Comparison of ENCODE assay signal across 7 cellular contexts in genomic region chr14:104977681-104978647, GRCh38. TPM values are rescaled to one million over a fixed set of nuclear protein-coding genes. Genes with fewer than 3 reads are reported as not detected.
A peak's percentile ranks its signal among the peaks of the same experiment; 100 is the strongest.
DNase-seq lines count a peak whose midpoint lies in the region; ATAC-seq and TF ChIP-seq lines count a peak whose summit lies in the region.

AHNAK2 (minus strand) TSS chr14:104978374; CDS start chr14:104978237, 137 bp downstream.

- DNase-seq in GM23338 (ENCODE audit: low spot score), result peak; percentile 92
- peak; percentile 84 for DNase-seq in NCI-H460 (ENCODE audit: extremely low read depth, low read depth)
- DNase-seq in activated CD4-positive, alpha-beta memory T cell treated with anti-CD3 and anti-CD28 coated beads, Interleukin-2, amount 10 ng/mL, durations not matched to agents 7 days and 5 days, result peak; percentile 55
- DNase-seq in epidermal melanocyte (ENCODE audit: insufficient read length, low spot score), result peak; percentile 49
- DNase-seq in mesendoderm, result peak; percentile 87

- no peak for TF ChIP-seq CTCF in GM23338 (conservative IDR thresholded peaks at IDR 0.05; ENCODE audit: low read depth in 2 of 2)

- no peaks in the 10 kb centered on the region for H3K79me2 ChIP-seq in GM23338 (replicated peaks; ENCODE audit: insufficient read depth)
- H3K79me2 ChIP-seq in mesendoderm (ENCODE audit: control insufficient read depth, insufficient read depth, low read length), result no peaks in the 10 kb centered on the region

- peaks cover 36% of the 10 kb centered on the region for H3K27me3 Mint-ChIP-seq in GM23338 (ENCODE audit: insufficient read depth, low read depth, poor library complexity)
- H3K27me3 Mint-ChIP-seq in activated CD4-positive, alpha-beta memory T cell treated with anti-CD3 and anti-CD28 coated beads, Interleukin-2, amount 10 ng/mL, durations not matched to agents 7 days and 5 days, result peaks cover 30% of the 10 kb centered on the region
- peaks cover 52% of the 10 kb centered on the region for H3K27me3 Mint-ChIP-seq in stimulated activated memory B cell treated with anti-CD40 and anti-IgM and Interleukin-4, amounts not matched to agents 10 μg/mL and 1 μg/mL and 100 μg/mL, for 72 hours

- peaks cover 9% of the 10 kb centered on the region; the same call in 2 of the 3 replicates for H3K4me1 Mint-ChIP-seq in GM23338
- H3K4me1 Mint-ChIP-seq in activated CD4-positive, alpha-beta memory T cell treated with anti-CD3 and anti-CD28 coated beads, Interleukin-2, amount 10 ng/mL, durations not matched to agents 7 days and 5 days, result peaks cover 14% of the 10 kb centered on the region
- H3K4me1 Mint-ChIP-seq in stimulated activated memory B cell treated with anti-CD40 and anti-IgM and Interleukin-4, amounts not matched to agents 10 μg/mL and 1 μg/mL and 100 μg/mL, for 72 hours, result peaks cover 24% of the 10 kb centered on the region

- H3K27me3 ChIP-seq in GM23338 (ENCODE audit: insufficient read depth), result peaks cover 34% of the 10 kb centered on the region
- H3K27me3 ChIP-seq in mesendoderm (ENCODE audit: insufficient read depth, low read length, poor library complexity), result no peaks in the 10 kb centered on the region

- CTCF ChIA-PET in activated CD4-positive, alpha-beta memory T cell treated with anti-CD3 and anti-CD28 coated beads, Interleukin-2, amount 10 ng/mL, durations not matched to agents 7 days and 5 days (lab: Charles Lee), result interaction anchor here (2.4 to 5.0 kb wide), 2 partner anchors 48 to 67 kb away, joined by 8 to 73 read pairs; no protein-coding TSS in a partner anchor

- H3K56ac ChIP-seq in mesendoderm (ENCODE audit: low read length), result peak within 1 kb of the TSS; percentile 73

- H2AK5ac ChIP-seq in mesendoderm (ENCODE audit: low read length), result no peak within 1 kb of the TSS

- no peak within 1 kb of the TSS for H4K5ac ChIP-seq in mesendoderm (ENCODE audit: low read length)

- H2BK5ac ChIP-seq in mesendoderm (ENCODE audit: low read length), result no peak within 1 kb of the TSS

- no peaks in the 10 kb centered on the region for H3F3A ChIP-seq in GM23338 (replicated peaks; ENCODE audit: low read depth)

- ATAC-seq in GM23338 (peak; percentile 83), GM18870 (IDR thresholded peaks at IDR 0.05; ENCODE audit: unreplicated experiment) (no peak)
- ATAC-seq in stimulated activated memory B cell treated with anti-CD40 and anti-IgM and Interleukin-4, amounts not matched to agents 10 μg/mL and 1 μg/mL and 100 μg/mL, for 72 hours, result peak; percentile 53

- no CpG with 5 or more reads among the region's 111 CpGs for WGBS in mesendoderm (ENCODE audit: extremely low coverage, insufficient coverage, low lambda C conversion rate)

- peaks cover 4% of the 10 kb centered on the region; the same call in 1 of the 2 replicates for H3K4me1 ChIP-seq in GM23338 (ENCODE audit: insufficient read depth)
- H3K4me1 ChIP-seq in mesendoderm (ENCODE audit: control insufficient read depth, low read depth, low read length), result no peaks in the 10 kb centered on the region

- no peak within 1 kb of the TSS for H3K4ac ChIP-seq in mesendoderm (ENCODE audit: low read depth, low read length)

- H4K20me1 ChIP-seq in GM23338 (replicated peaks; ENCODE audit: insufficient read depth), result no peaks in the 10 kb centered on the region

- no peak within 1 kb of the TSS for H2BK15ac ChIP-seq in mesendoderm (replicated peaks; ENCODE audit: low read depth)

- H3K36me3 Mint-ChIP-seq in GM23338 (ENCODE audit: low read depth), result no peaks in the 10 kb centered on the region
- H3K36me3 Mint-ChIP-seq in activated CD4-positive, alpha-beta memory T cell treated with anti-CD3 and anti-CD28 coated beads, Interleukin-2, amount 10 ng/mL, durations not matched to agents 7 days and 5 days (ENCODE audit: low read depth), result no peaks in the 10 kb centered on the region
- peaks cover 5% of the 10 kb centered on the region for H3K36me3 Mint-ChIP-seq in stimulated activated memory B cell treated with anti-CD40 and anti-IgM and Interleukin-4, amounts not matched to agents 10 μg/mL and 1 μg/mL and 100 μg/mL, for 72 hours

- H3K36me3 ChIP-seq in GM23338 (ENCODE audit: insufficient read depth), result no peaks in the 10 kb centered on the region
- no peaks in the 10 kb centered on the region for H3K36me3 ChIP-seq in mesendoderm (ENCODE audit: control insufficient read depth, insufficient read depth, low read length)

- H3K9me3 Mint-ChIP-seq in GM23338, result no peaks in the 10 kb centered on the region
- no peaks in the 10 kb centered on the region for H3K9me3 Mint-ChIP-seq in activated CD4-positive, alpha-beta memory T cell treated with anti-CD3 and anti-CD28 coated beads, Interleukin-2, amount 10 ng/mL, durations not matched to agents 7 days and 5 days
- no peaks in the 10 kb centered on the region for H3K9me3 Mint-ChIP-seq in stimulated activated memory B cell treated with anti-CD40 and anti-IgM and Interleukin-4, amounts not matched to agents 10 μg/mL and 1 μg/mL and 100 μg/mL, for 72 hours

- no peak within 1 kb of the TSS for H3K18ac ChIP-seq in mesendoderm (ENCODE audit: low read length)

- H3K4me3 Mint-ChIP-seq in GM23338, result peak within 1 kb of the TSS; percentile 86
- H3K4me3 Mint-ChIP-seq in activated CD4-positive, alpha-beta memory T cell treated with anti-CD3 and anti-CD28 coated beads, Interleukin-2, amount 10 ng/mL, durations not matched to agents 7 days and 5 days, result peak within 1 kb of the TSS; percentile 62
- H3K4me3 Mint-ChIP-seq in stimulated activated memory B cell treated with anti-CD40 and anti-IgM and Interleukin-4, amounts not matched to agents 10 μg/mL and 1 μg/mL and 100 μg/mL, for 72 hours, result peak within 1 kb of the TSS; percentile 68

- no peaks in the 10 kb centered on the region for H3K79me1 ChIP-seq in mesendoderm (ENCODE audit: low read length)

- H2BK120ac ChIP-seq in mesendoderm (ENCODE audit: low read depth, low read length), result no peak within 1 kb of the TSS

- POLR2A ChIA-PET in activated CD4-positive, alpha-beta memory T cell treated with anti-CD3 and anti-CD28 coated beads, Interleukin-2, amount 10 ng/mL, durations not matched to agents 7 days and 5 days (lab: Charles Lee), result no interaction called here

- no peak within 1 kb of the TSS for H3K27ac Mint-ChIP-seq in GM23338
- H3K27ac Mint-ChIP-seq in activated CD4-positive, alpha-beta memory T cell treated with anti-CD3 and anti-CD28 coated beads, Interleukin-2, amount 10 ng/mL, durations not matched to agents 7 days and 5 days, result no peak within 1 kb of the TSS
- no peak within 1 kb of the TSS for H3K27ac Mint-ChIP-seq in stimulated activated memory B cell treated with anti-CD40 and anti-IgM and Interleukin-4, amounts not matched to agents 10 μg/mL and 1 μg/mL and 100 μg/mL, for 72 hours

- H3K23ac ChIP-seq in mesendoderm (ENCODE audit: low read length), result peak within 1 kb of the TSS; percentile 45

- H3K9ac ChIP-seq in mesendoderm (ENCODE audit: low read length), result peak within 1 kb of the TSS; percentile 58

- H3K27ac ChIP-seq in GM23338 (ENCODE audit: low read depth) (no peak within 1 kb of the TSS), mesendoderm (ENCODE audit: low read depth, low read length) (no peak within 1 kb of the TSS)

- H3K4me3 ChIP-seq in GM23338, result peak within 1 kb of the TSS; percentile 64
- H3K4me3 ChIP-seq in mesendoderm (ENCODE audit: low read length), result no peak within 1 kb of the TSS

- H3K4me2 ChIP-seq in GM23338 (peak within 1 kb of the TSS; percentile 90), mesendoderm (ENCODE audit: low read length) (peak within 1 kb of the TSS; percentile 75)

- peak within 1 kb of the TSS; percentile 94 for H2AFZ ChIP-seq in GM23338

- no peaks in the 10 kb centered on the region for H3K9me2 ChIP-seq in GM23338 (ENCODE audit: insufficient read depth)

- H4K8ac ChIP-seq in mesendoderm (ENCODE audit: low read depth, low read length), result no peak within 1 kb of the TSS

TF ChIP-seq in GM23338, 12 proteins besides CTCF, POLR2A, EP300 and RAD21:
- TF ChIP-seq ZNF114 (CRISPR knock-in tag; IDR thresholded peaks at IDR 0.05), result no peak
- no peak for TF ChIP-seq ZNF331 (CRISPR knock-in tag; IDR thresholded peaks at IDR 0.05; ENCODE audit: low read depth)
- peak; percentile 54 for TF ChIP-seq POLR2AphosphoS5 (IDR thresholded peaks at IDR 0.05; ENCODE audit: low read depth)

RNA-seq across cellular contexts. Expression of gene AHNAK2, which starts in this region (rescaled TPM):
- 2.6 TPM in 2 replicates for total RNA-seq in GM23338 (2014; rRNA removed; shearing (Covaris generic))
- polyA plus RNA-seq in GM23338 (2016; fragmentation: Nextera tagmentation; extraction: Ambion mirVana), result 1.1 and 1.6 TPM in 2 replicates
- total RNA-seq in NCI-H460 (2014; rRNA removed; shearing (Covaris generic)), result 35.9 and 38.2 TPM in 2 replicates
- 7.3 and 9.2 TPM in 2 replicates for polyA plus RNA-seq in NCI-H460 (2014; cell fraction: nucleus; rRNA removed)
- total RNA-seq in activated CD4-positive, alpha-beta memory T cell treated with anti-CD3 and anti-CD28 coated beads, Interleukin-2, amount 10 ng/mL, durations not matched to agents 7 days and 5 days, result not detected
- polyA plus RNA-seq in mesendoderm (2013, experiment 1 of 2), result 0.17 TPM
- polyA plus RNA-seq in mesendoderm (2013, experiment 2 of 2), result 0.21 TPM

Comparison
In these comparisons a context has a peak if more than half of its experiments do, and no peak if none do; other contexts are left out.
1. RNA of gene AHNAK2 (total RNA-seq): 35.9 to 38.2 TPM in NCI-H460; 2.6 TPM in GM23338 and not detected in activated CD4-positive, alpha-beta memory T cell treated with anti-CD3 and anti-CD28 coated beads, Interleukin-2, amount 10 ng/mL, durations not matched to agents 7 days and 5 days; every median in the first group is over 10 times any median in the second.
2. Peak in DNase-seq in activated CD4-positive, alpha-beta memory T cell treated with anti-CD3 and anti-CD28 coated beads, Interleukin-2, amount 10 ng/mL, durations not matched to agents 7 days and 5 days; RNA of the gene not detected or under 1 TPM.
3. Peak in every context shown above with its lines, with median percentiles within 50 percentile points of each other: DNase-seq and H3K4me3 Mint-ChIP-seq.